In genomic region chr1:82154231-82154630, GRCh38 we compare ENCODE assay signal across 28 cellular contexts.
"Had no signal": no experiment of that assay in that cellular context is flagged by ENCODE, and none has a peak within 500 bp of the region (broad histone marks: within the 10 kb centered on the region; RNA-seq: fewer than 3 reads in every experiment).

No MANE protein-coding gene starts in this region.

- H3K9me3 Mint-ChIP-seq: activated CD4-positive, alpha-beta T cell treated with anti-CD3 and anti-CD28 coated beads, Interleukin-2, amount 10 ng/mL, durations not matched to agents 7 days and 5 days; activated naive CD4-positive, alpha-beta T cell treated with anti-CD3 and anti-CD28 coated beads for 36 hours; activated naive CD4-positive, alpha-beta T cell treated with anti-CD3 and anti-CD28 coated beads, Interleukin-2, amount 50 U/mL, for 24 hours; activated naive CD8-positive, alpha-beta T cell treated with anti-CD3 and anti-CD28 coated beads for 36 hours; activated T-cell treated with anti-CD3 and anti-CD28 coated beads, Interleukin-2, amount 50 U/mL, for 24 hours had no signal

- H3K27ac ChIP-seq: adrenal gland, body of pancreas, esophagus muscularis mucosa, foreskin keratinocyte, gastrocnemius medialis had no signal

- H3K36me3 Mint-ChIP-seq: activated naive CD4-positive, alpha-beta T cell treated with anti-CD3 and anti-CD28 coated beads, Interleukin-2, amount 50 U/mL, for 24 hours; activated naive CD8-positive, alpha-beta T cell treated with anti-CD3 and anti-CD28 coated beads for 36 hours had no signal

- H3K4me3 ChIP-seq: adrenal gland, body of pancreas, esophagus muscularis mucosa, gastrocnemius medialis had no signal

- H3K36me3 ChIP-seq: adrenal gland, esophagus muscularis mucosa, gastrocnemius medialis had no signal

- H3K27ac Mint-ChIP-seq: activated CD4-positive, alpha-beta memory T cell treated with anti-CD3 and anti-CD28 coated beads, Interleukin-2, amount 10 ng/mL, durations not matched to agents 7 days and 5 days; activated CD4-positive, alpha-beta T cell treated with anti-CD3 and anti-CD28 coated beads, Interleukin-2, amount 10 ng/mL, durations not matched to agents 7 days and 5 days; activated naive CD4-positive, alpha-beta T cell treated with anti-CD3 and anti-CD28 coated beads for 36 hours; activated naive CD4-positive, alpha-beta T cell treated with anti-CD3 and anti-CD28 coated beads, Interleukin-2, amount 50 U/mL, for 24 hours; activated naive CD8-positive, alpha-beta T cell treated with anti-CD3 and anti-CD28 coated beads for 36 hours; activated naive CD8-positive, alpha-beta T cell treated with anti-CD3 and anti-CD28 coated beads, Interleukin-2, amount 50 U/mL, for 24 hours; activated T-cell treated with anti-CD3 and anti-CD28 coated beads, Interleukin-2, amount 50 U/mL, for 24 hours; activated T-cell treated with anti-CD3 and anti-CD28 coated beads, Interleukin-2, amount 50 U/mL, for 72 hours; effector memory CD8-positive, alpha-beta T cell had no signal

- H3K4me1 Mint-ChIP-seq: activated CD4-positive, alpha-beta memory T cell treated with anti-CD3 and anti-CD28 coated beads, Interleukin-2, amount 10 ng/mL, durations not matched to agents 7 days and 5 days; activated naive CD4-positive, alpha-beta T cell treated with anti-CD3 and anti-CD28 coated beads, Interleukin-2, amount 50 U/mL, for 24 hours had no signal

- H3K27me3 ChIP-seq: adrenal gland, body of pancreas, esophagus muscularis mucosa, foreskin keratinocyte, gastrocnemius medialis had no signal

- DNase-seq: activated CD4-positive, alpha-beta memory T cell treated with anti-CD3 and anti-CD28 coated beads, Interleukin-2, amount 10 ng/mL, durations not matched to agents 7 days and 5 days; activated CD4-positive, alpha-beta T cell treated with anti-CD3 and anti-CD28 coated beads for 1 hour; activated CD4-positive, alpha-beta T cell treated with anti-CD3 and anti-CD28 coated beads for 4 hours; activated CD4-positive, alpha-beta T cell treated with anti-CD3 and anti-CD28 coated beads, Interleukin-2, amount 10 ng/mL, durations not matched to agents 7 days and 5 days; activated CD4-positive, alpha-beta T cell treated with anti-CD3 and anti-CD28 coated beads, Interleukin-2, amount 50 U/mL, for 4 hours; activated CD8-positive, alpha-beta memory T cell treated with anti-CD3 and anti-CD28 coated beads, Interleukin-2, amount 50 U/mL, for 48 hours; activated effector memory CD4-positive, alpha-beta T cell treated with anti-CD3 and anti-CD28 coated beads, Interleukin-2, amount 50 U/mL, for 16 hours; activated naive CD4-positive, alpha-beta T cell treated with anti-CD3 and anti-CD28 coated beads for 36 hours; activated naive CD8-positive, alpha-beta T cell treated with anti-CD3 and anti-CD28 coated beads for 36 hours; activated naive CD8-positive, alpha-beta T cell treated with anti-CD3 and anti-CD28 coated beads, Interleukin-2, amount 50 U/mL, for 24 hours; activated T-cell treated with anti-CD3 and anti-CD28 coated beads for 4 hours; activated T-cell treated with anti-CD3 and anti-CD28 coated beads, Interleukin-2, amount 50 U/mL, for 24 hours; activated T-cell treated with anti-CD3 and anti-CD28 coated beads, Interleukin-2, amount 50 U/mL, for 72 hours; adrenal gland; amygdala; aorta; body of pancreas; caudate nucleus; cortex of kidney; dermis blood vessel endothelial cell; effector CD4-positive, alpha-beta T cell; effector memory CD8-positive, alpha-beta T cell; erythroblast; foreskin keratinocyte; gastrocnemius medialis; T-helper 2 cell had no signal

- H3K4me3 Mint-ChIP-seq: activated CD4-positive, alpha-beta memory T cell treated with anti-CD3 and anti-CD28 coated beads, Interleukin-2, amount 10 ng/mL, durations not matched to agents 7 days and 5 days; activated CD4-positive, alpha-beta T cell treated with anti-CD3 and anti-CD28 coated beads, Interleukin-2, amount 10 ng/mL, durations not matched to agents 7 days and 5 days; activated naive CD4-positive, alpha-beta T cell treated with anti-CD3 and anti-CD28 coated beads for 36 hours; activated naive CD4-positive, alpha-beta T cell treated with anti-CD3 and anti-CD28 coated beads, Interleukin-2, amount 50 U/mL, for 24 hours; activated naive CD8-positive, alpha-beta T cell treated with anti-CD3 and anti-CD28 coated beads for 36 hours; activated naive CD8-positive, alpha-beta T cell treated with anti-CD3 and anti-CD28 coated beads, Interleukin-2, amount 50 U/mL, for 24 hours; activated T-cell treated with anti-CD3 and anti-CD28 coated beads, Interleukin-2, amount 50 U/mL, for 24 hours; activated T-cell treated with anti-CD3 and anti-CD28 coated beads, Interleukin-2, amount 50 U/mL, for 72 hours; effector memory CD8-positive, alpha-beta T cell had no signal

- H3K27me3 Mint-ChIP-seq: activated CD4-positive, alpha-beta memory T cell treated with anti-CD3 and anti-CD28 coated beads, Interleukin-2, amount 10 ng/mL, durations not matched to agents 7 days and 5 days; activated CD4-positive, alpha-beta T cell treated with anti-CD3 and anti-CD28 coated beads, Interleukin-2, amount 10 ng/mL, durations not matched to agents 7 days and 5 days; activated naive CD4-positive, alpha-beta T cell treated with anti-CD3 and anti-CD28 coated beads, Interleukin-2, amount 50 U/mL, for 24 hours; activated naive CD8-positive, alpha-beta T cell treated with anti-CD3 and anti-CD28 coated beads for 36 hours; activated naive CD8-positive, alpha-beta T cell treated with anti-CD3 and anti-CD28 coated beads, Interleukin-2, amount 50 U/mL, for 24 hours; activated T-cell treated with anti-CD3 and anti-CD28 coated beads, Interleukin-2, amount 50 U/mL, for 24 hours; effector memory CD8-positive, alpha-beta T cell had no signal

- ATAC-seq: activated naive CD8-positive, alpha-beta T cell treated with anti-CD3 and anti-CD28 coated beads, Interleukin-2, amount 50 U/mL, for 24 hours; activated T-cell treated with anti-CD3 and anti-CD28 coated beads, Interleukin-2, amount 50 U/mL, for 72 hours; body of pancreas; effector memory CD8-positive, alpha-beta T cell; foreskin keratinocyte; gastrocnemius medialis had no signal

- H3K4me1 ChIP-seq: adrenal gland, foreskin keratinocyte had no signal

- H3K9me3 ChIP-seq: adrenal gland, body of pancreas, esophagus muscularis mucosa, gastrocnemius medialis had no signal
